ENCODE assay signal across 8 cellular contexts in genomic region chr19:48203794-48204628, GRCh38.
DNase-seq lines count a peak whose midpoint lies in the region; ATAC-seq and FAIRE-seq lines count a peak whose summit lies in the region.

No MANE protein-coding gene starts in this region.

- DNase-seq in Ammon's horn (ENCODE audit: low spot score) (peak; percentile 97), GM19238 (ENCODE audit: insufficient read length, low spot score) (peak; percentile 94), NCI-H510A (lab: John Stamatoyannopoulos, UW) (peak; percentile 97), kidney tubule cell (ENCODE audit: low spot score) (peak; percentile 99)
- peak; percentile 85 to 87 for DNase-seq in activated CD4-positive, alpha-beta T cell treated with anti-CD3 and anti-CD28 coated beads for 24 hours (ENCODE audit: low read depth in 2 of 2)
- DNase-seq in stimulated activated CD4-positive, alpha-beta T cell treated with anti-CD3 and anti-CD28 coated beads, Interleukin-1b, Interleukin-23, amount 100 ng/mL, for 1 hour (ENCODE audit: low read depth in 2 of 2) = peak; percentile 70 to 78

- peak; percentile 55 for FAIRE-seq in colon (lab: Jason Lieb, UNC)

- peak; percentile 93 for ATAC-seq in HG03432 (IDR thresholded peaks at IDR 0.05; ENCODE audit: unreplicated experiment)

Comparison
In these comparisons a context has a peak if more than half of its experiments do, and no peak if none do; other contexts are left out.
1. Peak in every context shown above with its lines: DNase-seq and ATAC-seq.